20 cellular contexts compared by ENCODE assay signal in genomic region chr17:6476834-6477210, GRCh38. TPM values are rescaled to one million over a fixed set of nuclear protein-coding genes. Genes with fewer than 3 reads are reported as not detected.
DNase-seq lines count a peak whose midpoint lies in the region; ATAC-seq, FAIRE-seq and TF ChIP-seq lines count a peak whose summit lies in the region.
"Had no signal": no experiment of that assay in that cellular context is flagged by ENCODE, and none has a peak within 500 bp of the region (broad histone marks: within the 10 kb centered on the region; RNA-seq: fewer than 3 reads in every experiment).

No MANE protein-coding gene starts in this region.

- H3K9me3 ChIP-seq in right cardiac atrium (ENCODE audit: control insufficient read depth, low read length) (no peaks in the 10 kb centered on the region), adrenal gland (replicated peaks in 1 of 3) (no peaks in the 10 kb centered on the region), kidney (ENCODE audit: control insufficient read depth in 1 of 2, low read length in 2 of 2) (no peaks in the 10 kb centered on the region), testis (no peaks in the 10 kb centered on the region)
- H3K9me3 ChIP-seq: BE2C had no signal

- H3K27me3 ChIP-seq in right cardiac atrium (ENCODE audit: control insufficient read depth, insufficient read depth): no peaks in the 10 kb centered on the region
- H3K27me3 ChIP-seq in adrenal gland: no peaks in the 10 kb centered on the region
- no peaks in the 10 kb centered on the region for H3K27me3 ChIP-seq in testis
- H3K27me3 ChIP-seq: BE2C had no signal

- FAIRE-seq in kidney (lab: Jason Lieb, UNC): no peak
- FAIRE-seq: HepG2 had no signal

- H3K36me3 ChIP-seq in adrenal gland (replicated peaks in 1 of 2) (no peaks in the 10 kb centered on the region), kidney (ENCODE audit: control insufficient read depth in 1 of 2, insufficient read depth in 2 of 2, low read length in 2 of 2) (no peaks in the 10 kb centered on the region), testis (ENCODE audit: low read depth, missing control alignments) (no peaks in the 10 kb centered on the region)
- H3K36me3 ChIP-seq: BE2C had no signal

- no peak for TF ChIP-seq CTCF in adrenal gland (IDR thresholded peaks at IDR 0.05)
- no peak for TF ChIP-seq CTCF in kidney (IDR thresholded peaks at IDR 0.05; ENCODE audit: borderline replicate concordance, extremely low read depth, insufficient read depth)
- no peak for TF ChIP-seq CTCF in testis (IDR thresholded peaks at IDR 0.05)

- H3K4me1 ChIP-seq in right cardiac atrium (ENCODE audit: control insufficient read depth, insufficient read depth, low read length) (no peaks in the 10 kb centered on the region), adrenal gland (replicated peaks in 1 of 2) (peaks cover 0 to 17% of the 10 kb centered on the region in 2 donors), kidney (ENCODE audit: control insufficient read depth in 1 of 2, insufficient read depth in 1 of 2, low read depth in 1 of 2, low read length in 2 of 2) (no peaks in the 10 kb centered on the region), testis (peaks cover 4% of the 10 kb centered on the region)
- H3K4me1 ChIP-seq: BE2C had no signal

- no peak overlapping the region for H3K4me3 ChIP-seq in right cardiac atrium (ENCODE audit: low read length)
- no peak overlapping the region for H3K4me3 ChIP-seq in adrenal gland
- H3K4me3 ChIP-seq in kidney (ENCODE audit: low read length in 2 of 2): no peak overlapping the region
- H3K4me3 ChIP-seq in testis: no peak overlapping the region

- no peak overlapping the region for H3K9ac ChIP-seq in kidney (ENCODE audit: low read length in 2 of 2)

- WGBS in right cardiac atrium: 70% methylated on average over 12 of the region's 12 CpGs
- WGBS in adrenal gland, 4 donors: 33 to 53% (median 50%) methylated on average over 10 to 12 of the region's 12 CpGs
- 69 to 77% methylated on average over 7 to 12 of the region's 12 CpGs for WGBS in testis, 2 donors

- DNase-seq in right cardiac atrium (peak in 2 of 3 donors; percentile 13 to 28), cardiac septum (ENCODE audit: low spot score) (no peak), adrenal gland (peak; percentile 63 to 87 (median 76)), kidney (peak; percentile 34), testis (peak; percentile 56), superior temporal gyrus (ENCODE audit: extremely low spot score) (no peak)
- DNase-seq: BE2C; CD8-positive, alpha-beta T cell; H9; Karpas-422; NCI-H1417 treated with DMSO at 0.1 percent for 48 hours; NCI-H2029 treated with DMSO at 0.1 percent for 48 hours; NCI-H226; NCI-H526; SHP77 had no signal

- H3K27ac ChIP-seq in right cardiac atrium (ENCODE audit: low read length): no peak overlapping the region
- H3K27ac ChIP-seq in adrenal gland: peak overlapping the region in 2 of 5 donors; percentile 7 to 59
- no peak overlapping the region for H3K27ac ChIP-seq in kidney (ENCODE audit: low read depth in 2 of 2, low read length in 2 of 2)
- no peak overlapping the region for H3K27ac ChIP-seq in testis

- intact Hi-C loops in right cardiac atrium (cut with DNase I): loop anchor here in 1 of 4 donors (10.0 kb wide), 1 partner anchor 78 kb away; the partner anchor contains the start of gene PITPNM3
- intact Hi-C loops in cardiac septum (cut with DNase I): loop anchor here (10.0 kb wide), 1 partner anchor 78 kb away; the partner anchor contains the start of gene PITPNM3
- intact Hi-C loops in adrenal gland (cut with DNase I): loop anchor here (5.0 to 10.0 kb wide), 3 partner anchors 78 to 160 kb away; partner anchors contain the start of gene PITPNM3 (in 1 of the 2)
- intact Hi-C loops in kidney (cut with DNase I): loop anchor here (10.0 kb wide), 1 partner anchor 88 kb away; no protein-coding TSS in a partner anchor
- intact Hi-C loops in testis (cut with DNase I; ENCODE audit: low total_unique reads): no loop called here

- ATAC-seq in right cardiac atrium (no peak), GM18870 (IDR thresholded peaks at IDR 0.05; ENCODE audit: unreplicated experiment) (no peak), GM19324 (IDR thresholded peaks at IDR 0.05; ENCODE audit: low FRiP score, unreplicated experiment) (no peak)
- ATAC-seq: CD8-positive, alpha-beta T cell; HepG2; Panc1 had no signal

- TF ChIP-seq POLR2A in adrenal gland (IDR thresholded peaks at IDR 0.05) (no peak), testis (IDR thresholded peaks at IDR 0.05) (no peak)

RNA-seq across cellular contexts. Expression of gene PIMREG, which starts 32.6 kb away (rescaled TPM):
- total RNA-seq in right cardiac atrium (under 1 TPM in 3 of 4 donors, not detected in 1; 0.38 to 0.54 (median 0.49) TPM), cardiac septum (not detected), adrenal gland (1 to 10 TPM; 1.0 to 7.8 (median 3.9) TPM), kidney (1.7 TPM), testis (1 to 10 TPM; 1.3 to 1.8 TPM)
- polyA plus RNA-seq in right cardiac atrium (0.18 TPM), adrenal gland (1 to 10 TPM in 1 of 3 donors, under 1 TPM in 2; 0.72 to 1.6 (median 0.98) TPM), kidney (ENCODE audit: insufficient read depth, low read depth, low replicate concordance) (not detected), testis (ENCODE audit: insufficient read depth, low read depth, low replicate concordance) (0.73 TPM)
- total RNA-seq: CD8-positive, alpha-beta T cell had no signal

RNA-seq across cellular contexts. Expression of gene AIPL1, which starts 41.9 kb away (rescaled TPM):
- total RNA-seq in right cardiac atrium (not detected), cardiac septum (not detected), adrenal gland (not detected), kidney (not detected), testis (1 to 10 TPM in 1 of 2 donors, under 1 TPM in 1; 0.37 to 1.0 TPM)
- polyA plus RNA-seq in right cardiac atrium (not detected), adrenal gland (not detected), kidney (ENCODE audit: insufficient read depth, low read depth, low replicate concordance) (not detected), testis (ENCODE audit: insufficient read depth, low read depth, low replicate concordance) (0.49 TPM)
- total RNA-seq: CD8-positive, alpha-beta T cell; Daoy; HepG2 had no signal
- polyA plus RNA-seq: HepG2 had no signal

Comparison
In these comparisons a context has a peak if more than half of its experiments do, and no peak if none do; other contexts are left out.
1. DNase-seq: peak in right cardiac atrium (2 of 3), adrenal gland (7 of 7), kidney (single experiment) and testis (single experiment); none in cardiac septum (single experiment) and superior temporal gyrus (single experiment).